ENCODE assay signal across 8 cellular contexts in the genomic region with DNA sequence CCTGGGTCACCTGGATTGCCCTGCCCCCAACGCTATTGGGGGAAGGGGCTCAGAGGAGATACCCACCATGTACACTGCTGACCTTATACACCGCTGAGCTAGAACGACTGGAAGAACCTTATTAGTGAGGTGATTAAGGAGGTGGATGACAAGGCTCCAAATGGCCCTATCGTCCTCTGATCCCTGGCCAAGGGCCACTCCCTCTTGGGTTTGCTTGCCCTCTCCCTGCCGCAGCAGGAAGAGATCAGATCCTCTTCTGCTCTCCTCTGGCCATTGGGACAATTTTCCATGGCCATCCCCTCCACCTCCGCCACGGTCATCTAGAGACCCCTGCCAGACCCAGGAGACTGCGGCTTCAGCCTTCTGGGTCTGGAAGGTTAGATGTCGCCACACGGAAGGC. TPM values are rescaled to one million over a fixed set of nuclear protein-coding genes. Genes with fewer than 3 reads are reported as not detected.
DNase-seq lines count a peak whose midpoint lies in the region; ATAC-seq and TF ChIP-seq lines count a peak whose summit lies in the region.

No MANE protein-coding gene starts in this region.

- peak overlapping the region; percentile 83 for H3K4me3 ChIP-seq in CD8-positive, alpha-beta T cell (ENCODE audit: low read depth, low read length)
- H3K4me3 ChIP-seq in PC-9 = peak overlapping the region; percentile 84

- H3K9me3 Mint-ChIP-seq in CD8-positive, alpha-beta T cell = peaks cover 21% of the 10 kb centered on the region
- H3K9me3 Mint-ChIP-seq in osteocyte (ENCODE audit: unreplicated experiment) = peaks cover 18% of the 10 kb centered on the region

- no peaks in the 10 kb centered on the region for H3K27me3 ChIP-seq in CD8-positive, alpha-beta T cell (ENCODE audit: insufficient read depth, low read length)
- H3K27me3 ChIP-seq in PC-9 (ENCODE audit: insufficient read depth, low read depth) = no peaks in the 10 kb centered on the region

- POLR2A ChIA-PET in CD8-positive, alpha-beta T cell (lab: Charles Lee) = interaction anchor here (1.2 to 3.8 kb wide), 4 partner anchors 10 to 43 kb away, joined by 4 to 41 read pairs (median 6); a partner anchor contains a TSS
- POLR2A ChIA-PET in PC-9 (lab: Charles Lee; ENCODE audit: unreplicated experiment) = interaction anchor here (0.6 kb wide), 1 partner anchor 10 kb away, joined by 5 read pairs; no protein-coding TSS in a partner anchor

- no peaks in the 10 kb centered on the region for H3K9me2 ChIP-seq in PC-9 (ENCODE audit: insufficient read depth)

- intact Hi-C loops in CD8-positive, alpha-beta T cell (cut with DNase I, micrococcal nuclease) = no loop called here
- intact Hi-C loops in PC-9 (cut with micrococcal nuclease; ENCODE audit: unreplicated experiment) = no loop called here

- peaks cover 40% of the 10 kb centered on the region for H3K36me3 Mint-ChIP-seq in CD8-positive, alpha-beta T cell
- peaks cover 38% of the 10 kb centered on the region for H3K36me3 Mint-ChIP-seq in osteocyte (ENCODE audit: unreplicated experiment)

- H3K27me3 Mint-ChIP-seq in CD8-positive, alpha-beta T cell (ENCODE audit: low read depth) = no peaks in the 10 kb centered on the region
- no peaks in the 10 kb centered on the region for H3K27me3 Mint-ChIP-seq in osteocyte (ENCODE audit: unreplicated experiment)

- peaks cover 2% of the 10 kb centered on the region for H3K9me3 ChIP-seq in CD8-positive, alpha-beta T cell (ENCODE audit: low read length)
- H3K9me3 ChIP-seq in PC-9 (ENCODE audit: insufficient read depth, low read depth) = peaks cover 37% of the 10 kb centered on the region; the same call in 1 of the 2 replicates

- CTCF ChIA-PET in CD8-positive, alpha-beta T cell (lab: Charles Lee) = interaction anchor here (1.2 kb wide), 1 partner anchor 21 kb away, joined by 3 read pairs; no protein-coding TSS in a partner anchor
- CTCF ChIA-PET in PC-9 (lab: Charles Lee) = no interaction called here

- H2AFZ ChIP-seq in PC-9 = peak overlapping the region; percentile 97

- no peaks in the 10 kb centered on the region for H3K79me2 ChIP-seq in PC-9 (ENCODE audit: low read depth)

- H3K4me1 Mint-ChIP-seq in CD8-positive, alpha-beta T cell (ENCODE audit: low read depth) = peaks cover 18% of the 10 kb centered on the region
- peaks cover 11% of the 10 kb centered on the region for H3K4me1 Mint-ChIP-seq in osteocyte (ENCODE audit: unreplicated experiment)

- peak overlapping the region; percentile 84 for H3K4me3 Mint-ChIP-seq in CD8-positive, alpha-beta T cell
- H3K4me3 Mint-ChIP-seq in osteocyte (ENCODE audit: unreplicated experiment) = peak overlapping the region; percentile 82

- no peak for DNase-seq in CD8-positive, alpha-beta T cell
- DNase-seq in PC-9 (no peak), osteocyte (ENCODE audit: extremely low spot score, unreplicated experiment) (no peak), NCI-H2196 treated with DMSO at 0.1 percent for 48 hours (lab: John Stamatoyannopoulos, UW; ENCODE audit: unreplicated experiment) (no peak)
- DNase-seq in NK-92 treated with Interleukin-12 subunit alpha and Interleukin-12 subunit beta, amount 100 ng/mL, for 24 hours (lab: John Stamatoyannopoulos, UW) = no peak
- DNase-seq in stimulated activated naive CD4-positive, alpha-beta T cell treated with Interleukin-2 at 50 U/mL for 16 hours (lab: John Stamatoyannopoulos, UW) = no peak

- H3K27ac ChIP-seq in CD8-positive, alpha-beta T cell (ENCODE audit: low read depth, low read length) = peak overlapping the region; percentile 61
- H3K27ac ChIP-seq in PC-9 = no peak overlapping the region

- peaks cover 13% of the 10 kb centered on the region for H3K4me1 ChIP-seq in CD8-positive, alpha-beta T cell (ENCODE audit: insufficient read depth, low read length)
- peaks cover 8% of the 10 kb centered on the region for H3K4me1 ChIP-seq in PC-9 (replicated peaks; ENCODE audit: insufficient read depth)

- peak overlapping the region; percentile 70 for H3K27ac Mint-ChIP-seq in CD8-positive, alpha-beta T cell
- peak overlapping the region; percentile 4 for H3K27ac Mint-ChIP-seq in osteocyte (ENCODE audit: unreplicated experiment)

- TF ChIP-seq CTCF in CD8-positive, alpha-beta T cell (IDR thresholded peaks at IDR 0.05) = no peak
- TF ChIP-seq CTCF in PC-9 (conservative IDR thresholded peaks at IDR 0.05) (no peak), osteocyte (IDR thresholded peaks at IDR 0.05) (no peak)

- H3K36me3 ChIP-seq in CD8-positive, alpha-beta T cell (ENCODE audit: insufficient read depth, low read length) = peaks cover 3% of the 10 kb centered on the region
- peaks cover 22% of the 10 kb centered on the region for H3K36me3 ChIP-seq in PC-9 (ENCODE audit: low read depth)

- ATAC-seq in CD8-positive, alpha-beta T cell = no peak
- ATAC-seq in esophagus mucosa (peak; percentile 22), GM21381 (IDR thresholded peaks at IDR 0.05; ENCODE audit: unreplicated experiment) (no peak)

- peak overlapping the region; percentile 90 for H3K4me2 ChIP-seq in PC-9

- H3F3A ChIP-seq in PC-9 (ENCODE audit: insufficient read depth, low read depth) = peaks cover 22% of the 10 kb centered on the region; the same call in 1 of the 2 replicates

- no TSS peak for BruUV-seq in PC-9 (replicated peaks; lab: Mats Ljungman, UMichigan)

- H4K20me1 ChIP-seq in PC-9 (ENCODE audit: insufficient read depth) = no peaks in the 10 kb centered on the region

RNA-seq across cellular contexts. Expression of a gene that starts 1.2 kb away (rescaled TPM):
- total RNA-seq in CD8-positive, alpha-beta T cell = 10 to 100 TPM in 1 of 2 experiments, 1 to 10 TPM in 1; 9.7 to 10.2 TPM
- total RNA-seq in PC-9 (2021) (21.7 and 27.8 TPM in 2 replicates), esophagus mucosa (7.4 TPM), osteocyte (14.3 and 19.0 TPM in 2 replicates)

RNA-seq across cellular contexts. Expression of a gene that starts 7.2 kb away (rescaled TPM):
- total RNA-seq in CD8-positive, alpha-beta T cell = under 1 TPM; 0.25 to 0.27 TPM
- total RNA-seq in PC-9 (2021) = 2.9 and 4.9 TPM in 2 replicates
- total RNA-seq in esophagus mucosa = 1.6 TPM
- 5.5 and 5.8 TPM in 2 replicates for total RNA-seq in osteocyte

RNA-seq across cellular contexts. Expression of a gene that starts 36.8 kb away (rescaled TPM):
- 10 to 100 TPM; 20.0 to 21.3 TPM for total RNA-seq in CD8-positive, alpha-beta T cell
- total RNA-seq in PC-9 (2021) = 69.0 and 69.4 TPM in 2 replicates
- total RNA-seq in esophagus mucosa = 39.5 TPM
- 43.3 and 44.8 TPM in 2 replicates for total RNA-seq in osteocyte

RNA-seq across cellular contexts. Expression of a gene that starts 48.9 kb away (rescaled TPM):
- total RNA-seq in CD8-positive, alpha-beta T cell = under 1 TPM; 0.71 to 0.78 TPM
- 2.8 and 3.1 TPM in 2 replicates for total RNA-seq in PC-9 (2021)
- total RNA-seq in esophagus mucosa = 1.3 TPM
- 7.0 and 7.6 TPM in 2 replicates for total RNA-seq in osteocyte
